ENCODE assay signal across 12 cellular contexts in genomic region chr9:123282343-123283047, GRCh38. TPM values are rescaled to one million over a fixed set of nuclear protein-coding genes. Genes with fewer than 3 reads are reported as not detected.
DNase-seq lines count a peak whose midpoint lies in the region; ATAC-seq, FAIRE-seq and TF ChIP-seq lines count a peak whose summit lies in the region.
"Had no signal": no experiment of that assay in that cellular context is flagged by ENCODE, and none has a peak within 500 bp of the region (broad histone marks: within the 10 kb centered on the region; RNA-seq: fewer than 3 reads in every experiment).

No MANE protein-coding gene starts in this region.

- ATAC-seq in A549, result peak; percentile 88 to 93
- ATAC-seq in GM21737 (IDR thresholded peaks at IDR 0.05; ENCODE audit: unreplicated experiment), result no peak

- no peak for TF ChIP-seq POLR2A in A549 (IDR thresholded peaks at IDR 0.05; ENCODE audit: low read length)

- POLR2A ChIA-PET in A549 (lab: Yijun Ruan, JAX), result interaction anchor here (1.1 kb wide), 1 partner anchor 14 kb away, joined by 4 read pairs; the partner anchor contains the start of gene STRBP

- TF ChIP-seq EP300 in A549 (IDR thresholded peaks at IDR 0.05), result no peak
- no peak for TF ChIP-seq EP300 in Ishikawa (IDR thresholded peaks at IDR 0.05; ENCODE audit: borderline replicate concordance)

- peaks cover 5% of the 10 kb centered on the region; the same call in 1 of the 3 replicates for H3K9me3 ChIP-seq in A549

- no peak for FAIRE-seq in A549 (lab: Jason Lieb, UNC)

- H3K4me2 ChIP-seq in A549, result peak overlapping the region; percentile 79

- peaks cover 17% of the 10 kb centered on the region for H3K4me1 ChIP-seq in A549

- DNase-seq in A549 (ENCODE audit: low read depth in 1 of 2, low spot score in 1 of 2) (peak; percentile 37 to 78), T1000 (lab: John Stamatoyannopoulos, UW) (peak; percentile 10), kidney glomerular epithelial cell (lab: John Stamatoyannopoulos, UW) (peak; percentile 30), NAMALWA (ENCODE audit: low spot score) (no peak), SIG-M5 treated with dmso at 0.1 percent for 504 hours (lab: John Stamatoyannopoulos, UW; ENCODE audit: unreplicated experiment) (no peak), AG08395 (ENCODE audit: low spot score) (no peak)
- DNase-seq: activated CD4-positive, alpha-beta T cell treated with anti-CD3 and anti-CD28 coated beads, Interleukin-2, amount 10 ng/mL, durations not matched to agents 24 days and 14 days; activated naive CD4-positive, alpha-beta T cell; foreskin fibroblast; stimulated activated CD4-positive, alpha-beta T cell treated with anti-CD3 and anti-CD28 coated beads, Interleukin-4, amount 100 ng/mL, for 1 hour had no signal

- peak overlapping the region; percentile 16; the same call in 2 of the 3 replicates for H3K4me3 ChIP-seq in A549

- TF ChIP-seq RAD21 in A549 (conservative IDR thresholded peaks at IDR 0.05 in 1 of 2, IDR thresholded peaks at IDR 0.05 in 1 of 2), result no peak
- no peak for TF ChIP-seq RAD21 in Ishikawa (IDR thresholded peaks at IDR 0.05; ENCODE audit: low read depth)

- 13% methylated on average over 11 of the region's 11 CpGs for WGBS in A549 (ENCODE audit: missing lambda C conversion rate)

- no peak for TF ChIP-seq CTCF in A549 (IDR thresholded peaks at IDR 0.05)

- CTCF ChIA-PET in A549 (lab: Yijun Ruan, JAX), result interaction anchor here (1.3 kb wide), 1 partner anchor 30 kb away, joined by 3 read pairs; no protein-coding TSS in a partner anchor

- H3K27ac ChIP-seq in A549, result no peak overlapping the region

TF ChIP-seq in A549, 52 proteins besides CTCF, POLR2A, EP300 and RAD21:
- TF ChIP-seq EHF (CRISPR knock-in tag; IDR thresholded peaks at IDR 0.05) (no peak), FOSL2 (IDR thresholded peaks at IDR 0.05) (0 out of 2 replicates have a peak, but pooled peaks have one; percentile 13), FOSL2 (CRISPR knock-in tag; IDR thresholded peaks at IDR 0.05) (peak; percentile 68)

TF ChIP-seq in Ishikawa, 13 proteins besides CTCF, POLR2A, EP300 and RAD21:
- 0 out of 2 replicates have a peak, but pooled peaks have one; percentile 25 for TF ChIP-seq NFIC (IDR thresholded peaks at IDR 0.05)
- no peak for TF ChIP-seq YY1 (IDR thresholded peaks at IDR 0.05; ENCODE audit: low read depth)
TF ChIP-seq in Ishikawa: peak in this region for 1.

RNA-seq across cellular contexts. Expression of gene STRBP, which starts 14.1 kb away (rescaled TPM):
- polyA plus RNA-seq in A549 (2011; rRNA removed) (22.9 and 34.0 TPM in 2 replicates), A549 (2017; fragmentation: RNase III; extraction: RNeasy Plus Mini Kit Qiagen cat#74134 plus additional on column Dnase treatment) (19.5 to 20.5 TPM (median 20.4 TPM) in 3 replicates)
- 10.3 and 11.3 TPM in 2 replicates for polyA plus RNA-seq in A549 (2012; cell fraction: cytosol; rRNA removed)
- polyA plus RNA-seq in A549 (2012; cell fraction: nucleus; rRNA removed), result 4.5 and 4.9 TPM in 2 replicates
- 12.8 and 15.9 TPM in 2 replicates for polyA minus RNA-seq in A549 (2011; rRNA and poly(A)+ RNA removed)

Comparison
In these comparisons a context has a peak if more than half of its experiments do, and no peak if none do; other contexts are left out.
1. DNase-seq: peak in A549 (2 of 2), T1000 (single experiment) and kidney glomerular epithelial cell (single experiment); none in NAMALWA (single experiment), SIG-M5 treated with dmso at 0.1 percent for 504 hours (single experiment) and AG08395 (single experiment).